Comparison of ENCODE assay signal across 4 cellular contexts in genomic region chr15:58620268-58620667, GRCh38.
DNase-seq lines count a peak whose midpoint lies in the region; ATAC-seq and TF ChIP-seq lines count a peak whose summit lies in the region.
"Not testable (repeated sequence)": the region's sequence is repeated elsewhere in the genome, so short reads cannot be mapped to it uniquely, and the experiment has no call there.

No MANE protein-coding gene starts in this region.

- H3K4me1 ChIP-seq in liver (ENCODE audit: control insufficient read depth in 4 of 4, insufficient read depth in 4 of 4, low read length in 3 of 4): peaks cover 2 to 13% (median 5%) of the 10 kb centered on the region in 4 donors

- intact Hi-C loops in natural killer cell (cut with micrococcal nuclease): not testable (repeated sequence)

- not testable (repeated sequence) for H3K27me3 ChIP-seq in liver (ENCODE audit: control insufficient read depth in 4 of 4, insufficient read depth in 4 of 4, low read length in 3 of 4)

- H3K9me3 Mint-ChIP-seq in natural killer cell: not testable (repeated sequence)

- H3K36me3 ChIP-seq in liver (ENCODE audit: control insufficient read depth in 4 of 4, insufficient read depth in 3 of 4, low read depth in 1 of 4, low read length in 3 of 4): not testable (repeated sequence)

- TF ChIP-seq CTCF in RWPE1 (conservative IDR thresholded peaks at IDR 0.05; ENCODE audit: low read depth); liver (IDR thresholded peaks at IDR 0.05; ENCODE audit: low read depth, low read length, missing input control); natural killer cell (IDR thresholded peaks at IDR 0.05): not testable (repeated sequence)

- not testable (repeated sequence) for H3K4me3 Mint-ChIP-seq in natural killer cell

- H3K4me1 Mint-ChIP-seq in natural killer cell: peaks cover 62 to 67% of the 10 kb centered on the region in 2 donors

- H3K9ac ChIP-seq in liver (ENCODE audit: low read depth in 1 of 2, low read length in 2 of 2): not testable (repeated sequence)

- CTCF ChIA-PET in RWPE1 (lab: Yijun Ruan, JAX): not testable (repeated sequence)

- POLR2A ChIA-PET in RWPE1 (lab: Yijun Ruan, JAX; ENCODE audit: low non-redundant PET): interaction anchor here (0.6 kb wide), 1 partner anchor 119 kb away, joined by 6 read pairs; no protein-coding TSS in a partner anchor

- DNase-seq in RWPE1 (ENCODE audit: low spot score); natural killer cell: not testable (repeated sequence)
- DNase-seq in left lobe of liver (ENCODE audit: low spot score): peak; percentile 49

- ATAC-seq in left lobe of liver: peak; percentile 86
- ATAC-seq in natural killer cell: not testable (repeated sequence)

- peak; percentile 6 to 35 for TF ChIP-seq RAD21 in liver (IDR thresholded peaks at IDR 0.05)

- not testable (repeated sequence) for H3K4me3 ChIP-seq in liver (ENCODE audit: low read depth in 1 of 3, low read length in 3 of 3)

- peak overlapping the region; percentile 60 for H3K27ac ChIP-seq in RWPE1
- not testable (repeated sequence) for H3K27ac ChIP-seq in liver (ENCODE audit: low read depth in 1 of 2, low read length in 2 of 2)

- H3K9me3 ChIP-seq in liver (ENCODE audit: control insufficient read depth in 4 of 4, low read length in 3 of 4): not testable (repeated sequence)

- peak overlapping the region; percentile 47 to 64 for H3K27ac Mint-ChIP-seq in natural killer cell

- peaks cover 25% of the 10 kb centered on the region for H3K36me3 Mint-ChIP-seq in natural killer cell

- not testable (repeated sequence) for H3K27me3 Mint-ChIP-seq in natural killer cell (ENCODE audit: low read depth in 2 of 2)

TF ChIP-seq in liver, 16 proteins besides CTCF, POLR2A, EP300 and RAD21:
- TF ChIP-seq FOXA1 (IDR thresholded peaks at IDR 0.05) (peak; percentile 55), HNF4A (conservative IDR thresholded peaks at IDR 0.05) (peak; percentile 44 to 54), YY1 (IDR thresholded peaks at IDR 0.05) (peak; percentile 25), FOXA2 (IDR thresholded peaks at IDR 0.05) (peak; percentile 36), JUND (IDR thresholded peaks at IDR 0.05) (peak in 1 of 2 donors; percentile 21), SP1 (IDR thresholded peaks at IDR 0.05) (peak; percentile 34), RXRA (IDR thresholded peaks at IDR 0.05) (peak in 1 of 2 donors; percentile 58)
